In genomic region chr16:8572919-8573724, GRCh38 we compare ENCODE assay signal across 9 cellular contexts. TPM values are rescaled to one million over a fixed set of nuclear protein-coding genes. Genes with fewer than 3 reads are reported as not detected.
DNase-seq lines count a peak whose midpoint lies in the region; ATAC-seq, FAIRE-seq and TF ChIP-seq lines count a peak whose summit lies in the region.
"Had no signal": no experiment of that assay in that cellular context is flagged by ENCODE, and none has a peak within 500 bp of the region (broad histone marks: within the 10 kb centered on the region; RNA-seq: fewer than 3 reads in every experiment).

No MANE protein-coding gene starts in this region.

- CTCF ChIA-PET in A549 (lab: Yijun Ruan, JAX), result interaction anchor here (0.6 to 2.6 kb wide), 16 partner anchors 10 to 552 kb away, joined by 3 to 17 read pairs (median 4); no protein-coding TSS in a partner anchor

- TF ChIP-seq EP300 in A549 (IDR thresholded peaks at IDR 0.05), result no peak

- no peak for FAIRE-seq in A549 (lab: Jason Lieb, UNC)
- FAIRE-seq: frontal cortex had no signal

- peaks cover 1% of the 10 kb centered on the region for H3K27me3 Mint-ChIP-seq in endothelial cell (ENCODE audit: unreplicated experiment)

- H4K20me1 ChIP-seq in OCI-LY1 (ENCODE audit: insufficient read depth, low read length), result no peaks in the 10 kb centered on the region

- H3K9ac ChIP-seq in OCI-LY1 (ENCODE audit: low read length), result no peak overlapping the region

- H3K4me2 ChIP-seq in A549 (peak overlapping the region; percentile 73), OCI-LY1 (ENCODE audit: low read length) (no peak overlapping the region)

- H3F3A ChIP-seq in OCI-LY1 (ENCODE audit: insufficient read depth, low read length), result no peaks in the 10 kb centered on the region

- H3K4me3 Mint-ChIP-seq in endothelial cell (ENCODE audit: unreplicated experiment), result no peak overlapping the region

- 22% methylated on average over 7 of the region's 7 CpGs for WGBS in A549 (ENCODE audit: missing lambda C conversion rate)

- no peaks in the 10 kb centered on the region for H3K9me2 ChIP-seq in OCI-LY1 (ENCODE audit: low read depth, low read length)

- peak; percentile 54 to 68; a peak in 2 of 6 replicates for ATAC-seq in A549
- no peak for ATAC-seq in omental fat pad (ENCODE audit: low FRiP score)

- peaks cover 23% of the 10 kb centered on the region for H3K4me1 Mint-ChIP-seq in endothelial cell (ENCODE audit: unreplicated experiment)

- TF ChIP-seq POLR2A in A549 (IDR thresholded peaks at IDR 0.05; ENCODE audit: low read length), result no peak

- no peaks in the 10 kb centered on the region for H3K79me2 ChIP-seq in OCI-LY1 (ENCODE audit: insufficient read depth, low read length)

- H3K4me1 ChIP-seq in A549, result peaks cover 10% of the 10 kb centered on the region; the same call in 2 of the 3 replicates
- peaks cover 5% of the 10 kb centered on the region for H3K4me1 ChIP-seq in OCI-LY1 (ENCODE audit: insufficient read depth, low read length, severe bottlenecking)

- peak; percentile 45 to 51 for TF ChIP-seq RAD21 in A549 (conservative IDR thresholded peaks at IDR 0.05 in 1 of 2, IDR thresholded peaks at IDR 0.05 in 1 of 2)

- H3K27ac Mint-ChIP-seq in endothelial cell (ENCODE audit: unreplicated experiment), result peak overlapping the region; percentile 17

- peak overlapping the region; percentile 55 to 73; a peak in 4 of 6 replicates for H3K27ac ChIP-seq in A549
- H3K27ac ChIP-seq in OCI-LY1 (ENCODE audit: low read depth, low read length, poor library complexity, severe bottlenecking), result no peak overlapping the region

- peak overlapping the region; percentile 34; the same call in 2 of the 3 replicates for H3K4me3 ChIP-seq in A549
- no peak overlapping the region for H3K4me3 ChIP-seq in OCI-LY1 (ENCODE audit: low read depth, low read length, poor library complexity, severe bottlenecking)

- H2AFZ ChIP-seq in OCI-LY1 (ENCODE audit: low read length), result no peak overlapping the region

- H3K27me3 ChIP-seq in OCI-LY1 (ENCODE audit: insufficient read depth, low read length), result no peaks in the 10 kb centered on the region

- H3K9me3 ChIP-seq in A549 (no peaks in the 10 kb centered on the region), OCI-LY1 (ENCODE audit: low read length) (no peaks in the 10 kb centered on the region)

- H3K36me3 ChIP-seq in OCI-LY1 (ENCODE audit: insufficient read depth, low read length), result no peaks in the 10 kb centered on the region

- POLR2A ChIA-PET in A549 (lab: Yijun Ruan, JAX), result no interaction called here

- peak; percentile 54 for TF ChIP-seq CTCF in A549 (IDR thresholded peaks at IDR 0.05)
- peak; percentile 61 for TF ChIP-seq CTCF in OCI-LY1 (IDR thresholded peaks at IDR 0.05; ENCODE audit: low read length)
- peak; percentile 57 for TF ChIP-seq CTCF in endothelial cell (IDR thresholded peaks at IDR 0.05; ENCODE audit: unreplicated experiment)
- TF ChIP-seq CTCF in omental fat pad (IDR thresholded peaks at IDR 0.05), result no peak

- no peaks in the 10 kb centered on the region for H3K36me3 Mint-ChIP-seq in endothelial cell (ENCODE audit: low read depth, unreplicated experiment)

- no peaks in the 10 kb centered on the region for H3K9me3 Mint-ChIP-seq in endothelial cell (ENCODE audit: unreplicated experiment)

- DNase-seq in A549 (ENCODE audit: low read depth in 1 of 2, low spot score in 1 of 2), result peak; percentile 38 to 53
- peak; percentile 38 for DNase-seq in GF-D8 (lab: John Stamatoyannopoulos, UW)
- peak; percentile 36 for DNase-seq in endothelial cell (ENCODE audit: low spot score)
- DNase-seq in pons (ENCODE audit: low spot score), result peak; percentile 38
- DNase-seq in activated CD4-positive, CD25-positive, alpha-beta regulatory T cell (lab: John Stamatoyannopoulos, UW), result no peak
- no peak for DNase-seq in glomerular visceral epithelial cell (ENCODE audit: extremely low spot score)
- no peak for DNase-seq in omental fat pad (ENCODE audit: low spot score)

TF ChIP-seq in A549, 52 proteins besides CTCF, POLR2A, EP300 and RAD21:
- TF ChIP-seq USF2 (IDR thresholded peaks at IDR 0.05), result peak; percentile 43; the same call in 1 of the 2 replicates
- no peak for TF ChIP-seq EHF (CRISPR knock-in tag; IDR thresholded peaks at IDR 0.05)
- peak; percentile 39 to 76; a peak in 3 of 4 replicates for TF ChIP-seq CEBPB (IDR thresholded peaks at IDR 0.05)
- TF ChIP-seq SMC3 (IDR thresholded peaks at IDR 0.05), result peak; percentile 54
- no peak for TF ChIP-seq POLR2AphosphoS2 (conservative IDR thresholded peaks at IDR 0.05; ENCODE audit: low read length)

RNA-seq across cellular contexts. Expression of gene TMEM114, which starts 17.2 kb away (rescaled TPM):
- polyA plus RNA-seq in A549 (2011; rRNA removed) (not detected in 2 replicates), A549 (2017; fragmentation: RNase III; extraction: RNeasy Plus Mini Kit Qiagen cat#74134 plus additional on column Dnase treatment) (not detected in 3 replicates)
- not detected in 2 replicates for polyA plus RNA-seq in A549 (2012; cell fraction: cytosol; rRNA removed)
- polyA plus RNA-seq in A549 (2012; cell fraction: nucleus; rRNA removed), result not detected in 2 replicates
- polyA minus RNA-seq in A549 (2011; rRNA and poly(A)+ RNA removed), result not detected in 2 replicates
- total RNA-seq in endothelial cell (ENCODE audit: unreplicated experiment) (not detected), omental fat pad (not detected)
- total RNA-seq: frontal cortex had no signal

RNA-seq across cellular contexts. Expression of gene METTL22, which starts 48.4 kb away (rescaled TPM):
- polyA plus RNA-seq in A549 (2011; rRNA removed) (36.7 and 40.9 TPM in 2 replicates), A549 (2017; fragmentation: RNase III; extraction: RNeasy Plus Mini Kit Qiagen cat#74134 plus additional on column Dnase treatment) (18.6 to 22.8 TPM (median 21.0 TPM) in 3 replicates)
- polyA plus RNA-seq in A549 (2012; cell fraction: cytosol; rRNA removed), result 40.8 and 45.1 TPM in 2 replicates
- polyA plus RNA-seq in A549 (2012; cell fraction: nucleus; rRNA removed), result 85.0 and 109 TPM in 2 replicates
- 65.2 and 70.4 TPM in 2 replicates for polyA minus RNA-seq in A549 (2011; rRNA and poly(A)+ RNA removed)
- total RNA-seq in endothelial cell (ENCODE audit: unreplicated experiment) (39.6 TPM), omental fat pad (10 to 100 TPM; 16.7 to 40.0 (median 24.5) TPM)

Comparison
In these comparisons a context has a peak if more than half of its experiments do, and no peak if none do; other contexts are left out.
1. DNase-seq: peak in A549 (2 of 2), GF-D8 (single experiment), endothelial cell (single experiment) and pons (single experiment); none in activated CD4-positive, CD25-positive, alpha-beta regulatory T cell (0 of 4), glomerular visceral epithelial cell (single experiment) and omental fat pad (single experiment).
2. CTCF ChIP-seq: peak in A549 (single experiment), OCI-LY1 (single experiment) and endothelial cell (single experiment); none in omental fat pad (0 of 3).